8 cellular contexts compared by ENCODE assay signal in the genomic region with DNA sequence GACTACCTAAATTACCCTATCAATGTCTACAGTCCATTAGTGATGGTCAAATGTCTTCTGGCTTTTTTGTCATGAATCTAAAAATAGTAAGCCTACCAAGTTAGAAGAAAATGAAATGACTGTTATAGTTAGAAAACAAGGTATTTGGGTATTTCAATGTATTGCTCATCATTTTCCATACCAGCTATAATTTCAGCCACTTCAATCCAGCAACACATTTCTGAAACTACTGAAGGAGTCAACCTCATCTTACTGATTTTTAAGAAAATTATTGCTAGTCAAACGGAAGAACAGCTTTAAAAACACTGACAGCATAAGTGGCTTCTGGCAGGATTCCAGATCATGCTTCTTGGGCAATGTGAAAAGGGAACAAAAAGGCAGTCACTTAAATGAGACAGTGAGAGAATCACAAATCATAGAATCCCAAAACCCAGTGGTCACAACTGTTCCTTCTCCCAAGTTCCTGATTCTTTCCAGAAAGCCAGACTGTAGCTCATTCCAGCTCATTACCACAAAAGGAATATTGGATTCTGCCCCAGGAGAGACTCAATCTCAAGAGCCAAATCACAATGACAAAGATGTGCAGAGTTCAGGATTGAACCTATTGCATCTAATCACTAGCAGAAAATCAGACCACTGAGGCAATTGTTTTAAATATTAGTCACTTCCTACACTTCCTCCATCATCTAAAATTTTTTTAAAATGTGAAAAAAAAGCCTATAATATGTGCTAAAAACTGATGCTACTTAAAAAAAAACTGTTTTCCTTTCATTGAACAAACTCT.
DNase-seq lines count a peak whose midpoint lies in the region; ATAC-seq, FAIRE-seq and TF ChIP-seq lines count a peak whose summit lies in the region.

No MANE protein-coding gene starts in this region.

- H3K4me3 ChIP-seq in bronchial epithelial cell (ENCODE audit: low read depth, low read length) (no peak overlapping the region), gastrocnemius medialis (no peak overlapping the region)

- H3K27ac ChIP-seq in gastrocnemius medialis = no peak overlapping the region

- ATAC-seq in GM21786 (IDR thresholded peaks at IDR 0.05; ENCODE audit: unreplicated experiment) (peak; percentile 54), gastrocnemius medialis (no peak)

- TF ChIP-seq CTCF in GM13977 (IDR thresholded peaks at IDR 0.05; ENCODE audit: extremely low read depth, insufficient read depth, missing control alignments) (no peak), bronchial epithelial cell (IDR thresholded peaks at IDR 0.05; ENCODE audit: insufficient read depth, low read length, severe bottlenecking) (no peak), gastrocnemius medialis (IDR thresholded peaks at IDR 0.05 in 4 of 5, conservative IDR thresholded peaks at IDR 0.05 in 1 of 5) (no peak)

- no peaks in the 10 kb centered on the region for H3K36me3 ChIP-seq in bronchial epithelial cell (ENCODE audit: control insufficient read depth, insufficient read depth, low read length)
- no peaks in the 10 kb centered on the region for H3K36me3 ChIP-seq in gastrocnemius medialis

- FAIRE-seq in bronchial epithelial cell (lab: Jason Lieb, UNC) = no peak

- peaks cover 0 to 14% of the 10 kb centered on the region in 2 donors for H3K4me1 ChIP-seq in gastrocnemius medialis

- H3K9me3 ChIP-seq in gastrocnemius medialis = no peaks in the 10 kb centered on the region

- in situ Hi-C loops in GM13977 (cut with MboI; ENCODE audit: low pct_unique_long_range_greater_than_20kb, low sequenced_read_pairs, unreplicated experiment) (no loop called here), gastrocnemius medialis (cut with MboI; ENCODE audit: low sequenced_read_pairs in 4 of 4) (no loop called here)

- DNase-seq in GM13977 (ENCODE audit: low spot score) = peak; percentile 16
- DNase-seq in NCI-H2171 treated with DMSO at 0.1 percent for 48 hours (lab: John Stamatoyannopoulos, UW) = peak; percentile 75
- peak; percentile 10 for DNase-seq in bronchial epithelial cell (ENCODE audit: low read depth)
- peak; percentile 80 for DNase-seq in stimulated activated CD4-positive, alpha-beta T cell treated with anti-CD3 and anti-CD28 coated beads, Interleukin-4, amount 100 ng/mL, for 24 hours
- DNase-seq in gastrocnemius medialis = no peak
- DNase-seq in RKO (ENCODE audit: low spot score) = no peak
- no peak for DNase-seq in SK-N-DZ (ENCODE audit: low spot score)

- H3K27me3 ChIP-seq in bronchial epithelial cell (ENCODE audit: control insufficient read depth, insufficient read depth, low read length) (no peaks in the 10 kb centered on the region), gastrocnemius medialis (no peaks in the 10 kb centered on the region)

- no peak for TF ChIP-seq POLR2A in gastrocnemius medialis (IDR thresholded peaks at IDR 0.05)

- intact Hi-C loops in gastrocnemius medialis (cut with DNase I; ENCODE audit: low total_unique reads) = no loop called here

Comparison
In these comparisons a context has a peak if more than half of its experiments do, and no peak if none do; other contexts are left out.
1. DNase-seq: peak in GM13977 (single experiment), NCI-H2171 treated with DMSO at 0.1 percent for 48 hours (single experiment), bronchial epithelial cell (single experiment) and stimulated activated CD4-positive, alpha-beta T cell treated with anti-CD3 and anti-CD28 coated beads, Interleukin-4, amount 100 ng/mL, for 24 hours (single experiment); none in gastrocnemius medialis (0 of 2), RKO (single experiment) and SK-N-DZ (single experiment).